In genomic region chr19:40078377-40078776, GRCh38 we compare ENCODE assay signal across 29 cellular contexts.
"Had no signal": no experiment of that assay in that cellular context is flagged by ENCODE, and none has a peak within 500 bp of the region (broad histone marks: within the 10 kb centered on the region; RNA-seq: fewer than 3 reads in every experiment).

No MANE protein-coding gene starts in this region.

- H3K4me1 Mint-ChIP-seq: activated CD4-positive, alpha-beta T cell treated with anti-CD3 and anti-CD28 coated beads for 36 hours; activated CD4-positive, alpha-beta T cell treated with anti-CD3 and anti-CD28 coated beads, Interleukin-2, amount 10 ng/mL, durations not matched to agents 24 days and 14 days; activated CD8-positive, alpha-beta memory T cell treated with anti-CD3 and anti-CD28 coated beads, Interleukin-2, amount 10 ng/mL, durations not matched to agents 7 days and 5 days; activated naive CD4-positive, alpha-beta T cell treated with anti-CD3 and anti-CD28 coated beads, Interleukin-2, amount 50 U/mL, for 24 hours; activated naive CD8-positive, alpha-beta T cell treated with anti-CD3 and anti-CD28 coated beads, Interleukin-2, amount 50 U/mL, for 24 hours had no signal

- H3K4me3 Mint-ChIP-seq: activated CD4-positive, alpha-beta memory T cell treated with anti-CD3 and anti-CD28 coated beads for 36 hours; activated CD4-positive, alpha-beta T cell treated with anti-CD3 and anti-CD28 coated beads for 36 hours; activated CD4-positive, alpha-beta T cell treated with anti-CD3 and anti-CD28 coated beads, Interleukin-2, amount 10 ng/mL, durations not matched to agents 24 days and 14 days; activated CD8-positive, alpha-beta memory T cell treated with anti-CD3 and anti-CD28 coated beads, Interleukin-2, amount 10 ng/mL, durations not matched to agents 7 days and 5 days; activated CD8-positive, alpha-beta T cell treated with anti-CD3 and anti-CD28 coated beads, Interleukin-2, amount 10 ng/mL, durations not matched to agents 7 days and 5 days; activated naive CD4-positive, alpha-beta T cell treated with anti-CD3 and anti-CD28 coated beads for 36 hours; activated naive CD4-positive, alpha-beta T cell treated with anti-CD3 and anti-CD28 coated beads, Interleukin-2, amount 50 U/mL, for 24 hours; activated naive CD8-positive, alpha-beta T cell treated with anti-CD3 and anti-CD28 coated beads for 36 hours; activated naive CD8-positive, alpha-beta T cell treated with anti-CD3 and anti-CD28 coated beads, Interleukin-2, amount 50 U/mL, for 24 hours; activated T-helper 1 cell treated with anti-CD3 and anti-CD28 coated beads, Interleukin-12 subunit alpha, Interleukin-12 subunit beta, Interleukin-2, Interleukin-4 antibody, amounts not matched to agents 30 ng/mL and 10 ng/mL and 1 ng/mL, durations not matched to agents 14 hours and 24 hours and 36 hours; central memory CD8-positive, alpha-beta T cell; dendritic cell treated with granulocyte-macrophage colony-stimulating factor and Interleukin-4, amounts not matched to agents 40 ng/mL and 50 ng/mL, for 4 days; effector memory CD8-positive, alpha-beta T cell had no signal

- DNase-seq: activated CD4-positive, alpha-beta memory T cell treated with anti-CD3 and anti-CD28 coated beads for 36 hours; activated CD4-positive, alpha-beta T cell treated with anti-CD3 and anti-CD28 coated beads for 36 hours; activated CD4-positive, alpha-beta T cell treated with anti-CD3 and anti-CD28 coated beads, Interleukin-2, amount 10 ng/mL, durations not matched to agents 24 days and 14 days; activated CD4-positive, CD25-positive, alpha-beta regulatory T cell; activated CD4-positive, CD25-positive, alpha-beta regulatory T cell treated with anti-CD3 and anti-CD28 coated beads, Interleukin-2, amount 50 U/mL, for 72 hours; activated CD8-positive, alpha-beta memory T cell treated with anti-CD3 and anti-CD28 coated beads, Interleukin-2, amount 10 ng/mL, durations not matched to agents 7 days and 5 days; activated CD8-positive, alpha-beta memory T cell treated with anti-CD3 and anti-CD28 coated beads, Interleukin-2, amount 50 U/mL, for 4 hours; activated CD8-positive, alpha-beta T cell treated with anti-CD3 and anti-CD28 coated beads, Interleukin-2, amount 10 ng/mL, durations not matched to agents 7 days and 5 days; activated effector memory CD4-positive, alpha-beta T cell treated with anti-CD3 and anti-CD28 coated beads, Interleukin-2, amount 50 U/mL, for 16 hours; activated naive CD4-positive, alpha-beta T cell treated with anti-CD3 and anti-CD28 coated beads for 36 hours; activated naive CD8-positive, alpha-beta T cell treated with anti-CD3 and anti-CD28 coated beads for 36 hours; activated naive CD8-positive, alpha-beta T cell treated with anti-CD3 and anti-CD28 coated beads, Interleukin-2, amount 50 U/mL, for 24 hours; activated T-cell treated with anti-CD3 and anti-CD28 coated beads, Interleukin-2, amount 50 U/mL, for 1 hour; activated T-cell treated with anti-CD3 and anti-CD28 coated beads, Interleukin-2, amount 50 U/mL, for 48 hours; brain microvascular endothelial cell; effector CD4-positive, alpha-beta T cell; effector memory CD8-positive, alpha-beta T cell; foreskin fibroblast; head of caudate nucleus; hippocampal formation; T-helper 2 cell had no signal

- H3K4me1 ChIP-seq: ascending aorta had no signal

- ATAC-seq: activated CD4-positive, alpha-beta T cell treated with anti-CD3 and anti-CD28 coated beads for 36 hours; activated CD8-positive, alpha-beta memory T cell treated with anti-CD3 and anti-CD28 coated beads, Interleukin-2, amount 10 ng/mL, durations not matched to agents 7 days and 5 days; activated CD8-positive, alpha-beta T cell treated with anti-CD3 and anti-CD28 coated beads, Interleukin-2, amount 10 ng/mL, durations not matched to agents 7 days and 5 days; activated naive CD8-positive, alpha-beta T cell treated with anti-CD3 and anti-CD28 coated beads, Interleukin-2, amount 50 U/mL, for 24 hours; effector memory CD8-positive, alpha-beta T cell; esophagus mucosa had no signal

- H3K27ac ChIP-seq: ascending aorta, brain microvascular endothelial cell, coronary artery had no signal

- H3K4me3 ChIP-seq: ascending aorta, coronary artery had no signal

- H3K27me3 Mint-ChIP-seq: activated CD4-positive, alpha-beta memory T cell treated with anti-CD3 and anti-CD28 coated beads for 36 hours; activated CD4-positive, alpha-beta T cell treated with anti-CD3 and anti-CD28 coated beads for 36 hours; activated CD4-positive, alpha-beta T cell treated with anti-CD3 and anti-CD28 coated beads, Interleukin-2, amount 10 ng/mL, durations not matched to agents 24 days and 14 days; activated CD8-positive, alpha-beta memory T cell treated with anti-CD3 and anti-CD28 coated beads, Interleukin-2, amount 10 ng/mL, durations not matched to agents 7 days and 5 days; activated naive CD4-positive, alpha-beta T cell treated with anti-CD3 and anti-CD28 coated beads, Interleukin-2, amount 50 U/mL, for 24 hours; activated naive CD8-positive, alpha-beta T cell treated with anti-CD3 and anti-CD28 coated beads for 36 hours; activated naive CD8-positive, alpha-beta T cell treated with anti-CD3 and anti-CD28 coated beads, Interleukin-2, amount 50 U/mL, for 24 hours; central memory CD8-positive, alpha-beta T cell; dendritic cell treated with granulocyte-macrophage colony-stimulating factor and Interleukin-4, amounts not matched to agents 40 ng/mL and 50 ng/mL, for 4 days; effector memory CD8-positive, alpha-beta T cell had no signal

- H3K27ac Mint-ChIP-seq: activated CD4-positive, alpha-beta memory T cell treated with anti-CD3 and anti-CD28 coated beads for 36 hours; activated CD4-positive, alpha-beta T cell treated with anti-CD3 and anti-CD28 coated beads for 36 hours; activated CD4-positive, alpha-beta T cell treated with anti-CD3 and anti-CD28 coated beads, Interleukin-2, amount 10 ng/mL, durations not matched to agents 24 days and 14 days; activated CD8-positive, alpha-beta memory T cell treated with anti-CD3 and anti-CD28 coated beads, Interleukin-2, amount 10 ng/mL, durations not matched to agents 7 days and 5 days; activated CD8-positive, alpha-beta T cell treated with anti-CD3 and anti-CD28 coated beads, Interleukin-2, amount 10 ng/mL, durations not matched to agents 7 days and 5 days; activated naive CD4-positive, alpha-beta T cell treated with anti-CD3 and anti-CD28 coated beads for 36 hours; activated naive CD4-positive, alpha-beta T cell treated with anti-CD3 and anti-CD28 coated beads, Interleukin-2, amount 50 U/mL, for 24 hours; activated naive CD8-positive, alpha-beta T cell treated with anti-CD3 and anti-CD28 coated beads for 36 hours; activated naive CD8-positive, alpha-beta T cell treated with anti-CD3 and anti-CD28 coated beads, Interleukin-2, amount 50 U/mL, for 24 hours; activated T-helper 1 cell treated with anti-CD3 and anti-CD28 coated beads, Interleukin-12 subunit alpha, Interleukin-12 subunit beta, Interleukin-2, Interleukin-4 antibody, amounts not matched to agents 30 ng/mL and 10 ng/mL and 1 ng/mL, durations not matched to agents 14 hours and 24 hours and 36 hours; activated T-helper 2 cell treated with anti-CD3 and anti-CD28 coated beads, Interferon-gamma antibody, Interleukin-2, Interleukin-4, amounts not matched to agents 10 μg/mL and 5 μg/mL and 100 μg/mL, durations not matched to agents 14 hours and 24 hours and 36 hours; dendritic cell treated with granulocyte-macrophage colony-stimulating factor and Interleukin-4, amounts not matched to agents 40 ng/mL and 50 ng/mL, for 4 days; effector memory CD8-positive, alpha-beta T cell had no signal

- H3K27me3 ChIP-seq: ascending aorta, brain microvascular endothelial cell had no signal
